In the genomic region with DNA sequence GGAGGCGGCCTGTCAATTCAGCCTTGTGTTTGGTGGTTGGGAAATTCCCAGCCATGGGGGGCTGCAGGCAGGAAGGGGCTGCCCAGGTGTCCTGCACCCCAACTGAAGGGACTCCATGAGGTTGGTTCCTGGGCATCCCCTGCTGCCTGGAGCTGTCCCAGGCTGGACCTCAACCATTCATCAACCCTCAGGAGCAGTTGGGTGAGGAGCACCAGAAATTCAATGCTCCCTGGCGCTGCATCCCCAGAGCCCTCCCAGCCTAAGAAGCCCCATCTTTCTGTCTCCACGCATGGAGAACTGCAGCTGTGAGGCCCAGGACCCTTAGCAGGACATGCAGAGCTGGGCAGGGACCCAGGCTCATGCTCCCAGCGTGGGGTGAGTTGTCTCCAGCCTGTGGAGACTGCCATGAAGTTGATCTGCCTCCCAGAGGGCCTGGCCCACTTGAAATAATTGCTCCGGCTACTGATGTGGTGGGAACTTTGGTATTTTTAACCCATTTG, we compare ENCODE assay signal across 10 cellular contexts. TPM values are rescaled to one million over a fixed set of nuclear protein-coding genes. Genes with fewer than 3 reads are reported as not detected.
DNase-seq lines count a peak whose midpoint lies in the region; FAIRE-seq and TF ChIP-seq lines count a peak whose summit lies in the region.
"Had no signal": no experiment of that assay in that cellular context is flagged by ENCODE, and none has a peak within 500 bp of the region (broad histone marks: within the 10 kb centered on the region; RNA-seq: fewer than 3 reads in every experiment).

No MANE protein-coding gene starts in this region.

- no peaks in the 10 kb centered on the region for H4K20me1 ChIP-seq in endothelial cell of umbilical vein (replicated peaks; ENCODE audit: control insufficient read depth, extremely low read depth, insufficient read depth, low read length)

- H3K4me1 ChIP-seq in NT2/D1 (ENCODE audit: insufficient read depth, insufficient read length) (peaks cover 55% of the 10 kb centered on the region), endothelial cell of umbilical vein (ENCODE audit: control insufficient read depth, extremely low read depth, insufficient read depth, low read length) (peaks cover 24% of the 10 kb centered on the region), ovary (ENCODE audit: insufficient read depth) (peaks cover 29% of the 10 kb centered on the region)

- POLR2A ChIA-PET in BJ (lab: Charles Lee) (no interaction called here), endothelial cell of umbilical vein (lab: Charles Lee) (interaction anchor here (0.6 to 2.1 kb wide), 2 partner anchors 18 to 198 kb away, joined by 4 to 11 read pairs; no protein-coding TSS in a partner anchor)

- TF ChIP-seq POLR2A in endothelial cell of umbilical vein (IDR thresholded peaks at IDR 0.05; ENCODE audit: low read depth, low read length) (no peak), ovary (IDR thresholded peaks at IDR 0.05) (no peak)

- peak overlapping the region; percentile 50 for H3K4me2 ChIP-seq in endothelial cell of umbilical vein (ENCODE audit: insufficient read depth, low read length)

- BruUV-seq in endothelial cell of umbilical vein (replicated peaks; lab: Mats Ljungman, UMichigan) = no TSS peak

- peaks cover 15% of the 10 kb centered on the region for H3K79me2 ChIP-seq in endothelial cell of umbilical vein (ENCODE audit: control insufficient read depth, insufficient read depth, low read length)

- peaks cover 26% of the 10 kb centered on the region for H3K36me3 ChIP-seq in BJ (ENCODE audit: control insufficient read depth, insufficient read depth, low read length)
- peaks cover 40% of the 10 kb centered on the region for H3K36me3 ChIP-seq in NT2/D1 (ENCODE audit: insufficient read depth, insufficient read length, low read length)
- H3K36me3 ChIP-seq in endothelial cell of umbilical vein (ENCODE audit: control insufficient read depth in 2 of 2, extremely low read depth in 1 of 2, insufficient read depth in 2 of 2, low read length in 2 of 2) = peaks cover 14 to 27% of the 10 kb centered on the region in 2 experiments
- no peaks in the 10 kb centered on the region for H3K36me3 ChIP-seq in ovary

- intact Hi-C loops in endothelial cell of umbilical vein (cut with micrococcal nuclease) (loop anchor here (1.0 to 10.0 kb wide), 5 partner anchors 12 to 136 kb away; no protein-coding TSS in a partner anchor), ovary (cut with DNase I) (loop anchor here in 1 of 4 donors (10.0 kb wide), 1 partner anchor 64 kb away; a partner anchor contains a TSS)

- TF ChIP-seq CTCF in BJ (IDR thresholded peaks at IDR 0.05; ENCODE audit: insufficient read depth, low read depth, low read length) (no peak), endothelial cell of umbilical vein (IDR thresholded peaks at IDR 0.05; ENCODE audit: extremely low read depth in 1 of 2, insufficient read depth in 1 of 2, low read depth in 1 of 2, low read length in 2 of 2) (no peak), ovary (IDR thresholded peaks at IDR 0.05) (no peak)

- DNase-seq in BJ (ENCODE audit: low read depth) = no peak
- DNase-seq in NT2/D1 (ENCODE audit: low read depth, low spot score) = no peak
- no peak for DNase-seq in endothelial cell of umbilical vein (ENCODE audit: low read depth, low spot score)
- DNase-seq in ovary = peak in 3 of 5 donors; percentile 44 to 49 (median 48)
- no peak for DNase-seq in retina
- no peak for DNase-seq in NCI-H510A (lab: John Stamatoyannopoulos, UW)
- DNase-seq in SHP77 (lab: John Stamatoyannopoulos, UW) = no peak
- no peak for DNase-seq in NCI-H128 (lab: John Stamatoyannopoulos, UW; ENCODE audit: unreplicated experiment)

- no peaks in the 10 kb centered on the region for H3K9me3 ChIP-seq in NT2/D1 (ENCODE audit: insufficient read depth, low read length)
- no peaks in the 10 kb centered on the region for H3K9me3 ChIP-seq in endothelial cell of umbilical vein (replicated peaks; ENCODE audit: control insufficient read depth, insufficient read depth, low read length)
- no peaks in the 10 kb centered on the region for H3K9me3 ChIP-seq in ovary

- no peak for FAIRE-seq in endothelial cell of umbilical vein (lab: Jason Lieb, UNC)

- dilution Hi-C loops in endothelial cell of umbilical vein (cut with MboI; ENCODE audit: extremely low pct_ligation_motif_present, low sequenced_read_pairs) = no loop called here

- TF ChIP-seq EP300 in ovary (IDR thresholded peaks at IDR 0.05) = no peak

- H3K27ac ChIP-seq in endothelial cell of umbilical vein (ENCODE audit: insufficient read depth, low read depth, low read length) = peak overlapping the region; percentile 88
- H3K27ac ChIP-seq in ovary = peak overlapping the region; percentile 97 to 99

- H3K4me3 ChIP-seq in BJ (ENCODE audit: low read depth, low read length) (peak overlapping the region; percentile 51), NT2/D1 (ENCODE audit: insufficient read length, low read depth) (peak overlapping the region; percentile 45), endothelial cell of umbilical vein (replicated peaks in 1 of 3; ENCODE audit: insufficient read depth in 1 of 3, low read depth in 1 of 3, low read length in 3 of 3) (no peak overlapping the region), ovary (no peak overlapping the region)

- WGBS in ovary, 3 donors = 54 to 61% (median 54%) methylated on average over 5 of the region's 5 CpGs

- H3K27me3 ChIP-seq in BJ (ENCODE audit: control insufficient read depth, insufficient read depth, low read length) (no peaks in the 10 kb centered on the region), NT2/D1 (ENCODE audit: insufficient read depth, insufficient read length) (no peaks in the 10 kb centered on the region), endothelial cell of umbilical vein (ENCODE audit: control insufficient read depth in 2 of 2, insufficient read depth in 2 of 2, low read length in 2 of 2) (no peaks in the 10 kb centered on the region), ovary (no peaks in the 10 kb centered on the region)

- no peak overlapping the region for H2AFZ ChIP-seq in endothelial cell of umbilical vein (ENCODE audit: low read depth, low read length)

- no peaks in the 10 kb centered on the region for H3K9me1 ChIP-seq in endothelial cell of umbilical vein (replicated peaks; ENCODE audit: control insufficient read depth, extremely low read depth, insufficient read depth, low read length)

- peak overlapping the region; percentile 94 for H3K9ac ChIP-seq in NT2/D1 (ENCODE audit: insufficient read length, low read depth)
- peak overlapping the region; percentile 89 for H3K9ac ChIP-seq in endothelial cell of umbilical vein (replicated peaks; ENCODE audit: extremely low read depth, insufficient read depth, low read length)

- CTCF ChIA-PET in BJ (lab: Yijun Ruan, JAX) = interaction anchor here (1.6 to 13.0 kb wide), 5 partner anchors 10 to 63 kb away, joined by 12 to 114 read pairs (median 51); a partner anchor contains a TSS
- CTCF ChIA-PET in endothelial cell of umbilical vein (lab: Charles Lee) = interaction anchor here (1.5 to 3.6 kb wide), 2 partner anchors 15 to 67 kb away, joined by 4 to 28 read pairs; a partner anchor contains a TSS

RNA-seq across cellular contexts. Expression of a gene that starts 8.0 kb away (rescaled TPM):
- polyA plus RNA-seq in BJ (2011; rRNA removed) (32.7 and 59.0 TPM in 2 replicates), endothelial cell of umbilical vein (1.2 and 1.4 TPM in 2 replicates), ovary (10 to 100 TPM in 1 of 2 donors, 1 to 10 TPM in 1; 5.0 to 30.9 TPM)
- 13.2 and 16.4 TPM in 2 replicates for polyA minus RNA-seq in BJ (2011; rRNA and poly(A)+ RNA removed)
- total RNA-seq in endothelial cell of umbilical vein (0.97 and 1.5 TPM in 2 replicates), ovary (100 to 1,000 TPM in 1 of 7 donors, 10 to 100 TPM in 6; 18.4 to 224 (median 51.9) TPM)
- 0.35 and 0.69 TPM in 2 replicates for polyA plus RNA-seq in endothelial cell of umbilical vein (2011; cell fraction: cytosol; rRNA removed)
- polyA plus RNA-seq in endothelial cell of umbilical vein (2011; cell fraction: nucleus; rRNA removed) = 8.0 and 8.3 TPM in 2 replicates
- polyA plus RNA-seq in endothelial cell of umbilical vein (2012) = 0.68 and 0.94 TPM in 2 replicates
- 0.66 and 1.4 TPM in 2 replicates for polyA minus RNA-seq in endothelial cell of umbilical vein
- polyA minus RNA-seq in endothelial cell of umbilical vein (2011; cell fraction: cytosol; rRNA and poly(A)+ RNA removed) = 58.9 TPM
- polyA minus RNA-seq in endothelial cell of umbilical vein (2011; cell fraction: nucleus; rRNA and poly(A)+ RNA removed) = 2.1 and 3.9 TPM in 2 replicates

RNA-seq across cellular contexts. Expression of a gene that starts 17.9 kb away (rescaled TPM):
- polyA plus RNA-seq in BJ (2011; rRNA removed) = not detected in 2 replicates
- not detected in 2 replicates for polyA minus RNA-seq in BJ (2011; rRNA and poly(A)+ RNA removed)
- not detected in 2 replicates for total RNA-seq in endothelial cell of umbilical vein
- polyA plus RNA-seq in endothelial cell of umbilical vein = not detected in 2 replicates
- not detected in 2 replicates for polyA plus RNA-seq in endothelial cell of umbilical vein (2011; cell fraction: cytosol; rRNA removed)
- polyA plus RNA-seq in endothelial cell of umbilical vein (2011; cell fraction: nucleus; rRNA removed) = not detected in 2 replicates
- polyA plus RNA-seq in endothelial cell of umbilical vein (2012) = not detected in 2 replicates
- not detected in 2 replicates for polyA minus RNA-seq in endothelial cell of umbilical vein
- polyA minus RNA-seq in endothelial cell of umbilical vein (2011; cell fraction: cytosol; rRNA and poly(A)+ RNA removed) = not detected
- polyA minus RNA-seq in endothelial cell of umbilical vein (2011; cell fraction: nucleus; rRNA and poly(A)+ RNA removed) = not detected in 2 replicates
- total RNA-seq in ovary = 1 to 10 TPM in 2 of 7 donors, under 1 TPM in 3, not detected in 2; 0.42 to 1.4 (median 0.76) TPM
- polyA plus RNA-seq in ovary = 1 to 10 TPM in 1 of 2 donors, under 1 TPM in 1; 0.60 to 1.0 TPM
- total RNA-seq: activated naive CD8-positive, alpha-beta T cell treated with anti-CD3 and anti-CD28 coated beads, Interleukin-2, amount 10 ng/mL, durations not matched to agents 7 days and 5 days; renal cortical epithelial cell had no signal

RNA-seq across cellular contexts. Expression of a gene that starts 25.0 kb away (rescaled TPM):
- 574 and 887 TPM in 2 replicates for polyA plus RNA-seq in BJ (2011; rRNA removed)
- 386 and 559 TPM in 2 replicates for polyA minus RNA-seq in BJ (2011; rRNA and poly(A)+ RNA removed)
- 767 and 773 TPM in 2 replicates for total RNA-seq in endothelial cell of umbilical vein
- polyA plus RNA-seq in endothelial cell of umbilical vein = 1,875 and 2,290 TPM in 2 replicates
- 1,268 and 1,476 TPM in 2 replicates for polyA plus RNA-seq in endothelial cell of umbilical vein (2011; cell fraction: cytosol; rRNA removed)
- 620 and 630 TPM in 2 replicates for polyA plus RNA-seq in endothelial cell of umbilical vein (2011; cell fraction: nucleus; rRNA removed)
- polyA plus RNA-seq in endothelial cell of umbilical vein (2012) = 588 and 714 TPM in 2 replicates
- polyA minus RNA-seq in endothelial cell of umbilical vein = 1,411 and 1,486 TPM in 2 replicates
- polyA minus RNA-seq in endothelial cell of umbilical vein (2011; cell fraction: cytosol; rRNA and poly(A)+ RNA removed) = 67.6 TPM
- polyA minus RNA-seq in endothelial cell of umbilical vein (2011; cell fraction: nucleus; rRNA and poly(A)+ RNA removed) = 157 and 164 TPM in 2 replicates
- total RNA-seq in ovary = 100 to 1,000 TPM in 6 of 7 donors, 10 to 100 TPM in 1; 72.3 to 259 (median 212) TPM
- polyA plus RNA-seq in ovary = 100 to 1,000 TPM; 189 to 309 TPM

RNA-seq across cellular contexts. Expression of a gene that starts 31.2 kb away (rescaled TPM):
- polyA plus RNA-seq in BJ (2011; rRNA removed) (22.0 and 56.7 TPM in 2 replicates), endothelial cell of umbilical vein (99.4 and 101 TPM in 2 replicates), ovary (10 to 100 TPM; 14.5 to 32.8 TPM)
- polyA minus RNA-seq in BJ (2011; rRNA and poly(A)+ RNA removed) = 14.9 and 18.9 TPM in 2 replicates
- total RNA-seq in endothelial cell of umbilical vein (109 and 111 TPM in 2 replicates), ovary (10 to 100 TPM; 31.8 to 76.9 (median 56.4) TPM)
- polyA plus RNA-seq in endothelial cell of umbilical vein (2011; cell fraction: cytosol; rRNA removed) = 73.1 and 74.5 TPM in 2 replicates
- 207 and 228 TPM in 2 replicates for polyA plus RNA-seq in endothelial cell of umbilical vein (2011; cell fraction: nucleus; rRNA removed)
- polyA plus RNA-seq in endothelial cell of umbilical vein (2012) = 66.3 and 90.3 TPM in 2 replicates
- polyA minus RNA-seq in endothelial cell of umbilical vein = 43.0 and 57.1 TPM in 2 replicates
- polyA minus RNA-seq in endothelial cell of umbilical vein (2011; cell fraction: cytosol; rRNA and poly(A)+ RNA removed) = 96.3 TPM
- polyA minus RNA-seq in endothelial cell of umbilical vein (2011; cell fraction: nucleus; rRNA and poly(A)+ RNA removed) = 40.2 and 42.9 TPM in 2 replicates

RNA-seq across cellular contexts. Expression of a gene that starts 38.2 kb away (rescaled TPM):
- polyA plus RNA-seq in BJ (2011; rRNA removed) (7.1 and 8.5 TPM in 2 replicates), endothelial cell of umbilical vein (11.5 and 12.8 TPM in 2 replicates), ovary (1 to 10 TPM; 1.5 to 1.9 TPM)
- 1.7 and 5.3 TPM in 2 replicates for polyA minus RNA-seq in BJ (2011; rRNA and poly(A)+ RNA removed)
- total RNA-seq in endothelial cell of umbilical vein (3.8 and 4.8 TPM in 2 replicates), ovary (1 to 10 TPM in 6 of 7 donors, under 1 TPM in 1; 0.58 to 4.3 (median 2.0) TPM)
- polyA plus RNA-seq in endothelial cell of umbilical vein (2011; cell fraction: cytosol; rRNA removed) = 8.1 TPM in 2 replicates
- polyA plus RNA-seq in endothelial cell of umbilical vein (2011; cell fraction: nucleus; rRNA removed) = 6.4 and 8.0 TPM in 2 replicates
- 4.0 and 5.3 TPM in 2 replicates for polyA plus RNA-seq in endothelial cell of umbilical vein (2012)
- polyA minus RNA-seq in endothelial cell of umbilical vein = 4.0 and 5.6 TPM in 2 replicates
- 23.4 TPM for polyA minus RNA-seq in endothelial cell of umbilical vein (2011; cell fraction: cytosol; rRNA and poly(A)+ RNA removed)
- polyA minus RNA-seq in endothelial cell of umbilical vein (2011; cell fraction: nucleus; rRNA and poly(A)+ RNA removed) = 0.96 and 2.4 TPM in 2 replicates

Comparison
In these comparisons a context has a peak if more than half of its experiments do, and no peak if none do; other contexts are left out.
1. DNase-seq: peak in ovary (3 of 5); none in BJ (single experiment), NT2/D1 (single experiment), endothelial cell of umbilical vein (single experiment), retina (single experiment), NCI-H510A (single experiment), SHP77 (0 of 2) and NCI-H128 (single experiment).
2. H3K4me3 ChIP-seq: peak in BJ (single experiment) and NT2/D1 (single experiment); none in endothelial cell of umbilical vein (0 of 3) and ovary (single experiment).